In genomic region chr11:33256808-33257159, GRCh38 we compare ENCODE assay signal across 8 cellular contexts. TPM values are rescaled to one million over a fixed set of nuclear protein-coding genes. Genes with fewer than 3 reads are reported as not detected.
DNase-seq lines count a peak whose midpoint lies in the region; ATAC-seq and TF ChIP-seq lines count a peak whose summit lies in the region.

No MANE protein-coding gene starts in this region.

- no peaks in the 10 kb centered on the region for H3K27me3 ChIP-seq in sigmoid colon

- peak overlapping the region; percentile 88 for H3K4me3 ChIP-seq in GM12875 (ENCODE audit: low read depth, low read length)
- peak overlapping the region; percentile 67 for H3K4me3 ChIP-seq in fibroblast of mammary gland (ENCODE audit: control insufficient read depth, low read depth, low read length)
- H3K4me3 ChIP-seq in sigmoid colon = peak overlapping the region; percentile 66 to 97 (median 85)

- H3K36me3 ChIP-seq in sigmoid colon = no peaks in the 10 kb centered on the region

- DNase-seq in RWPE1 (ENCODE audit: low spot score) = no peak
- no peak for DNase-seq in fibroblast of mammary gland (ENCODE audit: low read depth)
- no peak for DNase-seq in sigmoid colon
- no peak for DNase-seq in G401 (ENCODE audit: low spot score)
- DNase-seq in left lobe of liver (ENCODE audit: low spot score) = no peak

- TF ChIP-seq EP300 in sigmoid colon (IDR thresholded peaks at IDR 0.05) = no peak

- CTCF ChIA-PET in RWPE1 (lab: Yijun Ruan, JAX) = interaction anchor here (0.5 to 1.1 kb wide), 4 partner anchors 40 to 347 kb away, joined by 3 to 7 read pairs (median 3); no protein-coding TSS in a partner anchor

- in situ Hi-C loops in G401 (cut with HindIII; ENCODE audit: low sequenced_read_pairs) = loop anchor here (5.0 kb wide), 1 partner anchor 34 kb away; no protein-coding TSS in a partner anchor

- TF ChIP-seq CTCF in GM12875 (IDR thresholded peaks at IDR 0.05; ENCODE audit: borderline replicate concordance, insufficient read depth, low read depth, low read length) (no peak), RWPE1 (conservative IDR thresholded peaks at IDR 0.05; ENCODE audit: low read depth) (no peak), fibroblast of mammary gland (conservative IDR thresholded peaks at IDR 0.05; ENCODE audit: control insufficient read depth, insufficient read depth, low read depth, low read length) (no peak), sigmoid colon (IDR thresholded peaks at IDR 0.05) (no peak)

- POLR2A ChIA-PET in RWPE1 (lab: Yijun Ruan, JAX; ENCODE audit: low non-redundant PET) = no interaction called here

- H3K4me1 ChIP-seq in sigmoid colon = peaks cover 0 to 29% (median 25%) of the 10 kb centered on the region in 4 donors

- intact Hi-C loops in sigmoid colon (cut with DNase I) = loop anchor here (1.0 to 10.0 kb wide), 6 partner anchors 35 to 481 kb away; partner anchors contain the start of genes CD59, CSTF3, QSER1 and TCP11L1

- ATAC-seq in HG03565 (IDR thresholded peaks at IDR 0.05; ENCODE audit: unreplicated experiment) = no peak
- ATAC-seq in GM21825 (IDR thresholded peaks at IDR 0.05; ENCODE audit: unreplicated experiment) = no peak
- no peak for ATAC-seq in left lobe of liver

- TF ChIP-seq POLR2A in sigmoid colon (IDR thresholded peaks at IDR 0.05) = no peak

- H3K9me3 ChIP-seq in sigmoid colon = no peaks in the 10 kb centered on the region

- WGBS in sigmoid colon, 2 donors = 1 to 3% methylated on average over 16 of the region's 16 CpGs

- H3K27ac ChIP-seq in RWPE1 (peak overlapping the region; percentile 100), sigmoid colon (peak overlapping the region; percentile 99 to 100 (median 100))

RNA-seq across cellular contexts. Expression of gene HIPK3, which starts 0.4 kb away (rescaled TPM):
- total RNA-seq in sigmoid colon (100 to 1,000 TPM; 277 to 417 (median 353) TPM), left lobe of liver (34.9 TPM)
- polyA plus RNA-seq in sigmoid colon = 10 to 100 TPM; 10.6 to 15.1 (median 12.6) TPM
- 25.3 and 36.4 TPM in 2 replicates for total RNA-seq in G401 (2014; rRNA removed; shearing (Covaris generic))
